ENCODE assay signal across 8 cellular contexts in the genomic region with DNA sequence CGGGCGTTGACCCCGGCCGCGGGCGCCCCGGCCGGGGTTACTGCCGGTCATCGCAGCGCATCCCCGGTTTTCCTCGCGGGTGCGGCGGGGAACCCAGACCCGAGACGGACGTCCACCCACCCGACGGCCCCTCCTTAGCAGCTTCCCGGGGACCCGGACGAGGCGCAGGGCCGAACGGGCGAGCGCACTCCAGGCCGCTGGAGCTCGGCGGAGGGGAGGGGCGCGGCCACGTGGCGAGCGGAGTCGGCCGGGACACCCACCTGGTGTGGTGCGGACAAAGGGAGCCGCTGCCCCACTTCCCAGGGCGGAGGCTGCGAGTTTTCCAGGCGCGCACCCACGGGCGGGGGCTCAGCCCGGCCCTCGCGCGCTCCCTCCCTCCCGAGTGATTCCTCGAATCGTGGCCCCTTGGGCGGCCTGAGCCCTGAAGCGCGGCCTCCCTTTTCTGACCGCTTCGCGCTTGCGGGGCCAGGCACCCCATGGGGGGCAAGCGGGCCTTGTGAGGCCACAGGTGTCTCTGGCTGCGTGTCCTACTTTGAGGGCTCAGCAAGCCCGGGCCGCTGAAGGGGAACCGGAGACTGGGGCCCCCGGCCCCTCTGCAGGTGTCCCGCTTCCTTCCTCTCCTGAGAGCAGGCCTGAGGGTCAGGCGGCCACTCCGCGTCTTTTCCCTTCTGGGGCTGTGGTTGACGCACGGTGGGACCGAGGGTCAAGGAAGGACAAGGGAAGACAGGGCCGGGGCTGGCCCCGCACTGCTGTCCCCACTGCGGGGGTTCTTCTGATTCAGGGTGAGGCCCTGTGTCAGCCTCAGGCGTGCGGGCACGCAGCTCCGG. TPM values are rescaled to one million over a fixed set of nuclear protein-coding genes. Genes with fewer than 3 reads are reported as not detected.
DNase-seq lines count a peak whose midpoint lies in the region; ATAC-seq and TF ChIP-seq lines count a peak whose summit lies in the region.

No MANE protein-coding gene starts in this region.

- H3K4me3 ChIP-seq in heart left ventricle (peak overlapping the region; percentile 27 to 95 (median 79)), gastrocnemius medialis (peak overlapping the region; percentile 48 to 93 (median 69))

- WGBS in heart left ventricle, 4 donors: 1 to 45% (median 20%) methylated on average over 21 to 81 of the region's 81 CpGs

- no peaks in the 10 kb centered on the region for H3K9me3 Mint-ChIP-seq in CD14-positive monocyte
- no peaks in the 10 kb centered on the region for H3K9me3 Mint-ChIP-seq in activated CD8-positive, alpha-beta T cell treated with anti-CD3 and anti-CD28 coated beads for 36 hours

- TF ChIP-seq POLR2A in heart left ventricle (IDR thresholded peaks at IDR 0.05) (no peak), gastrocnemius medialis (IDR thresholded peaks at IDR 0.05) (no peak)

- peaks cover 19% of the 10 kb centered on the region for H3K4me1 Mint-ChIP-seq in CD14-positive monocyte
- peaks cover 16% of the 10 kb centered on the region for H3K4me1 Mint-ChIP-seq in activated CD8-positive, alpha-beta T cell treated with anti-CD3 and anti-CD28 coated beads for 36 hours (ENCODE audit: low read depth)

- POLR2A ChIA-PET in activated CD8-positive, alpha-beta T cell treated with anti-CD3 and anti-CD28 coated beads for 36 hours (lab: Charles Lee): interaction anchor here (0.6 to 4.3 kb wide), 11 partner anchors 8 to 168 kb away, joined by 3 to 16 read pairs (median 4); a partner anchor contains a TSS

- peak overlapping the region; percentile 78 to 85 for H3K4me3 Mint-ChIP-seq in CD14-positive monocyte
- H3K4me3 Mint-ChIP-seq in activated CD8-positive, alpha-beta T cell treated with anti-CD3 and anti-CD28 coated beads for 36 hours: peak overlapping the region; percentile 80

- ATAC-seq in GM19351 (IDR thresholded peaks at IDR 0.05; ENCODE audit: unreplicated experiment) (peak; percentile 6), HG03432 (IDR thresholded peaks at IDR 0.05; ENCODE audit: unreplicated experiment) (peak; percentile 16), heart left ventricle (peak in 3 of 4 donors; percentile 1 to 5 (median 4)), gastrocnemius medialis (peak in 1 of 2 donors; percentile 1)
- ATAC-seq in activated CD8-positive, alpha-beta T cell treated with anti-CD3 and anti-CD28 coated beads for 36 hours: no peak

- DNase-seq in CD14-positive monocyte (ENCODE audit: low spot score) (no peak), heart left ventricle (peak in 2 of 5 donors; percentile 61 to 63), gastrocnemius medialis (no peak), GDM1 (lab: John Stamatoyannopoulos, UW) (no peak), DMS79 (lab: John Stamatoyannopoulos, UW) (no peak)
- DNase-seq in activated CD8-positive, alpha-beta T cell treated with anti-CD3 and anti-CD28 coated beads for 36 hours: no peak

- H3K27ac ChIP-seq in heart left ventricle (peak overlapping the region; percentile 69 to 99 (median 96)), gastrocnemius medialis (peak overlapping the region; percentile 81 to 96 (median 90))

- intact Hi-C loops in CD14-positive monocyte (cut with micrococcal nuclease): loop anchor here (1.0 to 10.0 kb wide), 3 partner anchors 34 to 64 kb away; a partner anchor contains a TSS
- intact Hi-C loops in activated CD8-positive, alpha-beta T cell treated with anti-CD3 and anti-CD28 coated beads for 36 hours (cut with micrococcal nuclease): no loop called here
- intact Hi-C loops in heart left ventricle (cut with DNase I): loop anchor here in 3 of 10 donors (1.0 to 5.0 kb wide), 7 partner anchors 32 to 122 kb away; a partner anchor contains a TSS
- intact Hi-C loops in gastrocnemius medialis (cut with DNase I; ENCODE audit: low total_unique reads): loop anchor here (1.0 to 5.0 kb wide), 4 partner anchors 47 to 238 kb away; a partner anchor contains a TSS

- H3K4me1 ChIP-seq in heart left ventricle: peaks cover 0 to 51% (median 26%) of the 10 kb centered on the region in 12 donors
- H3K4me1 ChIP-seq in gastrocnemius medialis: peaks cover 30 to 32% of the 10 kb centered on the region in 2 donors

- peaks cover 0 to 20% (median 9%) of the 10 kb centered on the region in 9 donors for H3K36me3 ChIP-seq in heart left ventricle
- peaks cover 0 to 19% of the 10 kb centered on the region in 2 donors for H3K36me3 ChIP-seq in gastrocnemius medialis

- peak overlapping the region in 6 of 7 donors; percentile 6 to 81 (median 64) for H3K27ac Mint-ChIP-seq in CD14-positive monocyte
- H3K27ac Mint-ChIP-seq in activated CD8-positive, alpha-beta T cell treated with anti-CD3 and anti-CD28 coated beads for 36 hours: peak overlapping the region; percentile 90

- H3K27me3 Mint-ChIP-seq in CD14-positive monocyte (ENCODE audit: low read depth in 3 of 3): peaks cover 0 to 4% (median 0%) of the 10 kb centered on the region in 3 donors
- H3K27me3 Mint-ChIP-seq in activated CD8-positive, alpha-beta T cell treated with anti-CD3 and anti-CD28 coated beads for 36 hours: no peaks in the 10 kb centered on the region

- no peaks in the 10 kb centered on the region for H3K27me3 ChIP-seq in heart left ventricle
- no peaks in the 10 kb centered on the region for H3K27me3 ChIP-seq in gastrocnemius medialis

- CTCF ChIA-PET in activated CD8-positive, alpha-beta T cell treated with anti-CD3 and anti-CD28 coated beads for 36 hours (lab: Charles Lee): interaction anchor here (0.8 to 2.0 kb wide), 7 partner anchors 7 to 140 kb away, joined by 3 to 10 read pairs (median 4); no protein-coding TSS in a partner anchor

- no peak for TF ChIP-seq CTCF in CD14-positive monocyte (IDR thresholded peaks at IDR 0.05)
- TF ChIP-seq CTCF in activated CD8-positive, alpha-beta T cell treated with anti-CD3 and anti-CD28 coated beads for 36 hours (IDR thresholded peaks at IDR 0.05): no peak
- no peak for TF ChIP-seq CTCF in heart left ventricle (IDR thresholded peaks at IDR 0.05)
- no peak for TF ChIP-seq CTCF in gastrocnemius medialis (IDR thresholded peaks at IDR 0.05 in 4 of 5, conservative IDR thresholded peaks at IDR 0.05 in 1 of 5)

- peaks cover 0 to 2% of the 10 kb centered on the region in 2 donors for H3K36me3 Mint-ChIP-seq in CD14-positive monocyte
- peaks cover 24% of the 10 kb centered on the region for H3K36me3 Mint-ChIP-seq in activated CD8-positive, alpha-beta T cell treated with anti-CD3 and anti-CD28 coated beads for 36 hours (ENCODE audit: low read depth)

- H3K9me3 ChIP-seq in heart left ventricle (no peaks in the 10 kb centered on the region), gastrocnemius medialis (no peaks in the 10 kb centered on the region)

- in situ Hi-C loops in gastrocnemius medialis (cut with MboI; ENCODE audit: low sequenced_read_pairs in 4 of 4): no loop called here

RNA-seq across cellular contexts. Expression of a gene that starts 1.1 kb away (rescaled TPM):
- polyA plus RNA-seq in CD14-positive monocyte (under 1 TPM; 0.08 to 0.13 TPM), heart left ventricle (10 to 100 TPM; 17.5 to 47.5 TPM)
- total RNA-seq in activated CD8-positive, alpha-beta T cell treated with anti-CD3 and anti-CD28 coated beads for 36 hours: 100 to 1,000 TPM; 250 to 260 TPM
- total RNA-seq in heart left ventricle (100 to 1,000 TPM in 1 of 9 donors, 10 to 100 TPM in 7, 1 to 10 TPM in 1; 6.9 to 103 (median 18.9) TPM), gastrocnemius medialis (10 to 100 TPM; 16.3 to 34.5 (median 26.3) TPM)

RNA-seq across cellular contexts. Expression of a gene that starts 33.5 kb away (rescaled TPM):
- polyA plus RNA-seq in CD14-positive monocyte (10 to 100 TPM; 23.9 to 47.6 TPM), heart left ventricle (100 to 1,000 TPM in 1 of 2 donors, 10 to 100 TPM in 1; 79.7 to 113 TPM)
- 100 to 1,000 TPM; 139 to 140 TPM for total RNA-seq in activated CD8-positive, alpha-beta T cell treated with anti-CD3 and anti-CD28 coated beads for 36 hours
- total RNA-seq in heart left ventricle (10 to 100 TPM; 41.5 to 84.7 (median 59.4) TPM), gastrocnemius medialis (100 to 1,000 TPM in 2 of 4 donors, 10 to 100 TPM in 2; 54.6 to 119 (median 83.2) TPM)

RNA-seq across cellular contexts. Expression of a gene that starts 47.5 kb away (rescaled TPM):
- polyA plus RNA-seq in CD14-positive monocyte: 100 to 1,000 TPM; 110 to 130 TPM
- 10 to 100 TPM; 82.7 to 88.6 TPM for total RNA-seq in activated CD8-positive, alpha-beta T cell treated with anti-CD3 and anti-CD28 coated beads for 36 hours
- 100 to 1,000 TPM in 2 of 9 donors, 10 to 100 TPM in 7; 76.7 to 151 (median 81.8) TPM for total RNA-seq in heart left ventricle
- polyA plus RNA-seq in heart left ventricle: 10 to 100 TPM; 95.0 to 97.7 TPM
- 100 to 1,000 TPM; 119 to 174 (median 137) TPM for total RNA-seq in gastrocnemius medialis

RNA-seq across cellular contexts. Expression of a gene that starts 47.5 kb away (rescaled TPM):
- polyA plus RNA-seq in CD14-positive monocyte (1 to 10 TPM; 1.5 to 4.1 TPM), heart left ventricle (10 to 100 TPM; 24.0 to 25.8 TPM)
- 10 to 100 TPM; 14.2 to 15.3 TPM for total RNA-seq in activated CD8-positive, alpha-beta T cell treated with anti-CD3 and anti-CD28 coated beads for 36 hours
- total RNA-seq in heart left ventricle (10 to 100 TPM; 16.4 to 30.6 (median 20.4) TPM), gastrocnemius medialis (10 to 100 TPM; 29.6 to 64.9 (median 49.1) TPM)
